27 cellular contexts compared by ENCODE assay signal in the genomic region with DNA sequence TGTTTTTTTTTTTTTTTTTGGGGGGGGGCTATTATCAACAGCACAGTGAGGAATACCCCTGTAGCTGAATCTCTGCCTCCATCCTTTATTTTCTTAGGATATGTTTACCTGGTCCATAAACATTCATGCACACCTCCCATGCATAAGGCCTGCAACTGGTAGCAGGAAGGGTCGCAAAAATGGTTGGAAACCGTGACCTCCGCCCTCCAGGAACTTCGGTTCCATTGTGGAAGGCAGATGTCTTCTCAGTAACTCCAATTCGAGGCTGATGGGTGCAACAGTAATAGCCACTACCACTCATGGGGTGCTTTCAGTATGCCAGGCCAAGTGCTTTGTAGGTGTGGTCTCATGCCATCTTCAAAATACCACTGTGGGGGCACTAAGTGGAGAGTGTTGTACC. TPM values are rescaled to one million over a fixed set of nuclear protein-coding genes. Genes with fewer than 3 reads are reported as not detected.
DNase-seq lines count a peak whose midpoint lies in the region; ATAC-seq, FAIRE-seq and TF ChIP-seq lines count a peak whose summit lies in the region.
"Had no signal": no experiment of that assay in that cellular context is flagged by ENCODE, and none has a peak within 500 bp of the region (broad histone marks: within the 10 kb centered on the region; RNA-seq: fewer than 3 reads in every experiment).

No MANE protein-coding gene starts in this region.

- in situ Hi-C loops in HepG2 (cut with HindIII; ENCODE audit: extremely low pct_ligation_motif_present, low pct_unique_long_range_greater_than_20kb), result no loop called here

- H3K9me2 ChIP-seq in OCI-LY7 (ENCODE audit: insufficient read depth, low read length), result no peaks in the 10 kb centered on the region

- H3K36me3 ChIP-seq in OCI-LY7 (ENCODE audit: insufficient read depth, low read length) (no peaks in the 10 kb centered on the region), adrenal gland (replicated peaks in 1 of 2) (no peaks in the 10 kb centered on the region), subcutaneous abdominal adipose tissue (ENCODE audit: control insufficient read depth in 5 of 5, insufficient read depth in 5 of 5, low read length in 5 of 5) (peaks cover 0 to 5% (median 2%) of the 10 kb centered on the region in 5 donors), HepG2 (replicated peaks in 1 of 2; ENCODE audit: control insufficient read depth in 1 of 2, insufficient read depth in 2 of 2, low read length in 2 of 2) (no peaks in the 10 kb centered on the region)
- H3K36me3 ChIP-seq: BLaER1 treated with 17β-estradiol and CSF1 and Interleukin-3, amounts not matched to agents 10 nM and 100 nM had no signal

- WGBS in adrenal gland, 4 donors, result 79 to 89% (median 82%) methylated on average over 5 of the region's 5 CpGs
- 94% methylated on average over 5 of the region's 5 CpGs for WGBS in HepG2 (ENCODE audit: low lambda C conversion rate)

- TF ChIP-seq POLR2A in adrenal gland (IDR thresholded peaks at IDR 0.05), result no peak
- TF ChIP-seq POLR2A in HepG2 (IDR thresholded peaks at IDR 0.05; ENCODE audit: insufficient read depth in 1 of 2, low read depth in 2 of 2, low read length in 2 of 2), result no peak

- CTCF ChIA-PET in OCI-LY7 (lab: Charles Lee; ENCODE audit: unreplicated experiment) (no interaction called here), HepG2 (lab: Yijun Ruan, JAX; ENCODE audit: low intra/inter-chr PET ratio, low total read pairs) (no interaction called here)

- ATAC-seq in effector memory CD8-positive, alpha-beta T cell (replicated peaks), result no peak
- ATAC-seq in naive thymus-derived CD8-positive, alpha-beta T cell, result no peak
- no peak for ATAC-seq in HepG2
- ATAC-seq: A549, Panc1 had no signal

- H4K20me1 ChIP-seq in OCI-LY7 (ENCODE audit: insufficient read depth, low read length) (no peaks in the 10 kb centered on the region), HepG2 (ENCODE audit: insufficient read depth, low read length) (no peaks in the 10 kb centered on the region)
- H4K20me1 ChIP-seq: BLaER1 treated with 17β-estradiol and CSF1 and Interleukin-3, amounts not matched to agents 10 nM and 100 nM had no signal

- peaks cover 14% of the 10 kb centered on the region in 2 donors for H3K4me1 Mint-ChIP-seq in effector memory CD8-positive, alpha-beta T cell (ENCODE audit: low read depth in 2 of 2)
- H3K4me1 Mint-ChIP-seq in naive thymus-derived CD8-positive, alpha-beta T cell, result peaks cover 10 to 28% (median 22%) of the 10 kb centered on the region in 4 donors

- no peaks in the 10 kb centered on the region for H3K27me3 Mint-ChIP-seq in effector memory CD8-positive, alpha-beta T cell
- H3K27me3 Mint-ChIP-seq in naive thymus-derived CD8-positive, alpha-beta T cell, result peaks cover 0 to 3% (median 0%) of the 10 kb centered on the region in 5 donors
- H3K27me3 Mint-ChIP-seq: CD4-positive, alpha-beta memory T cell had no signal

- H3K4me2 ChIP-seq in OCI-LY7 (ENCODE audit: low read length) (peak overlapping the region; percentile 82; the same call in 1 of the 2 replicates), HepG2 (ENCODE audit: low read depth, low read length) (no peak overlapping the region)

- DNase-seq in OCI-LY7 (ENCODE audit: low spot score) (no peak), adrenal gland (peak in 2 of 7 donors; percentile 12 to 45), posterior vena cava (ENCODE audit: low spot score) (peak; percentile 42), T-helper 1 cell (no peak), HepG2 (ENCODE audit: low spot score) (no peak)
- no peak for DNase-seq in effector memory CD8-positive, alpha-beta T cell
- no peak for DNase-seq in naive thymus-derived CD8-positive, alpha-beta T cell
- DNase-seq: AML-193; CD4-positive, alpha-beta memory T cell; COR-L47; DMS53; Karpas-422; NCI-H1092; NCI-H1417 treated with DMSO at 0.1 percent for 48 hours; NCI-H1694 treated with DMSO at 0.1 percent for 48 hours; NCI-H2081; NCI-H2171; NCI-H226; NCI-H510A; NCI-H69; SIG-M5 had no signal

- no peak overlapping the region for H3K4me3 Mint-ChIP-seq in effector memory CD8-positive, alpha-beta T cell
- H3K4me3 Mint-ChIP-seq in naive thymus-derived CD8-positive, alpha-beta T cell, result no peak overlapping the region

- BruUV-seq in OCI-LY7 (replicated peaks; lab: Mats Ljungman, UMichigan), result no TSS peak
- no TSS peak for BruUV-seq in HepG2 (replicated peaks; lab: Mats Ljungman, UMichigan)

- FAIRE-seq in HepG2 (lab: Jason Lieb, UNC), result no peak
- FAIRE-seq: A549, GM18507, H54 had no signal

- H3K79me2 ChIP-seq in OCI-LY7 (ENCODE audit: insufficient read depth, low read depth, low read length), result peaks cover 19% of the 10 kb centered on the region; the same call in 1 of the 2 replicates
- peaks cover 2% of the 10 kb centered on the region for H3K79me2 ChIP-seq in HepG2 (ENCODE audit: insufficient read depth, low read length)

- intact Hi-C loops in OCI-LY7 (cut with micrococcal nuclease; ENCODE audit: unreplicated experiment) (no loop called here), adrenal gland (cut with DNase I) (no loop called here), posterior vena cava (cut with DNase I) (no loop called here), HepG2 (cut with micrococcal nuclease; ENCODE audit: unreplicated experiment) (no loop called here)

- H3K9ac ChIP-seq in subcutaneous abdominal adipose tissue (ENCODE audit: low read length in 5 of 5) (peak overlapping the region in 4 of 5 donors; percentile 2 to 66 (median 32)), HepG2 (ENCODE audit: insufficient read depth, low read depth, low read length) (no peak overlapping the region)
- H3K9ac ChIP-seq: BLaER1 treated with 17β-estradiol and CSF1 and Interleukin-3, amounts not matched to agents 10 nM and 100 nM had no signal

- H3K36me3 Mint-ChIP-seq in effector memory CD8-positive, alpha-beta T cell (ENCODE audit: insufficient read depth), result peaks cover 11% of the 10 kb centered on the region
- no peaks in the 10 kb centered on the region for H3K36me3 Mint-ChIP-seq in naive thymus-derived CD8-positive, alpha-beta T cell
- H3K36me3 Mint-ChIP-seq: CD4-positive, alpha-beta memory T cell had no signal

- TF ChIP-seq EP300 in HepG2 (IDR thresholded peaks at IDR 0.05; ENCODE audit: low read depth in 2 of 2, low read length in 2 of 2) (no peak), HepG2 (CRISPR knock-in tag; IDR thresholded peaks at IDR 0.05; ENCODE audit: borderline replicate concordance) (no peak)

- no peak overlapping the region for H3K27ac Mint-ChIP-seq in effector memory CD8-positive, alpha-beta T cell
- H3K27ac Mint-ChIP-seq in naive thymus-derived CD8-positive, alpha-beta T cell, result no peak overlapping the region

- no peak overlapping the region for H3K4me3 ChIP-seq in OCI-LY7 (ENCODE audit: low read depth, low read length, poor library complexity, severe bottlenecking)
- peak overlapping the region in 1 of 4 donors; percentile 68 for H3K4me3 ChIP-seq in adrenal gland
- peak overlapping the region; percentile 76 to 87 (median 84) for H3K4me3 ChIP-seq in subcutaneous abdominal adipose tissue (ENCODE audit: low read depth in 1 of 5, low read length in 5 of 5)
- no peak overlapping the region for H3K4me3 ChIP-seq in HepG2 (replicated peaks in 1 of 3; ENCODE audit: insufficient read depth in 1 of 3, low read depth in 2 of 3, low read length in 3 of 3)
- H3K4me3 ChIP-seq: A549; BLaER1 treated with 17β-estradiol and CSF1 and Interleukin-3, amounts not matched to agents 10 nM and 100 nM had no signal

- H3K27me3 ChIP-seq in adrenal gland, result no peaks in the 10 kb centered on the region
- no peaks in the 10 kb centered on the region for H3K27me3 ChIP-seq in subcutaneous abdominal adipose tissue (ENCODE audit: control insufficient read depth in 5 of 5, insufficient read depth in 4 of 5, low read length in 5 of 5)
- no peaks in the 10 kb centered on the region for H3K27me3 ChIP-seq in HepG2 (ENCODE audit: control insufficient read depth in 1 of 2, insufficient read depth in 2 of 2, low read length in 2 of 2)

- TF ChIP-seq RAD21 in HepG2 (CRISPR knock-in tag; IDR thresholded peaks at IDR 0.05), result no peak

- no peaks in the 10 kb centered on the region for H3K9me3 Mint-ChIP-seq in effector memory CD8-positive, alpha-beta T cell
- no peaks in the 10 kb centered on the region for H3K9me3 Mint-ChIP-seq in naive thymus-derived CD8-positive, alpha-beta T cell
- H3K9me3 Mint-ChIP-seq: CD4-positive, alpha-beta memory T cell had no signal

- no peak for TF ChIP-seq CTCF in OCI-LY7 (conservative IDR thresholded peaks at IDR 0.05; ENCODE audit: low read length)
- TF ChIP-seq CTCF in adrenal gland (IDR thresholded peaks at IDR 0.05), result no peak
- TF ChIP-seq CTCF in HepG2 (CRISPR knock-in tag; IDR thresholded peaks at IDR 0.05), result no peak

- H3K9me3 ChIP-seq in OCI-LY7 (ENCODE audit: low read length), result no peaks in the 10 kb centered on the region
- H3K9me3 ChIP-seq in adrenal gland (replicated peaks in 1 of 3), result no peaks in the 10 kb centered on the region
- H3K9me3 ChIP-seq in subcutaneous abdominal adipose tissue (ENCODE audit: control insufficient read depth in 5 of 5, low read length in 5 of 5), result no peaks in the 10 kb centered on the region
- H3K9me3 ChIP-seq in HepG2 (ENCODE audit: low read length), result no peaks in the 10 kb centered on the region
- H3K9me3 ChIP-seq: A549; BLaER1 treated with 17β-estradiol and CSF1 and Interleukin-3, amounts not matched to agents 10 nM and 100 nM had no signal

- POLR2A ChIA-PET in OCI-LY7 (lab: Charles Lee) (interaction anchor here (0.7 to 0.8 kb wide), 2 partner anchors 10 to 191 kb away, joined by 3 read pairs; no protein-coding TSS in a partner anchor), HepG2 (lab: Yijun Ruan, JAX) (no interaction called here)
- POLR2A ChIA-PET in naive thymus-derived CD8-positive, alpha-beta T cell (lab: Charles Lee), result interaction anchor here (0.7 kb wide), 1 partner anchor 87 kb away, joined by 4 read pairs; no protein-coding TSS in a partner anchor

- H2AFZ ChIP-seq in OCI-LY7 (ENCODE audit: low read length) (no peak overlapping the region), HepG2 (ENCODE audit: low read length) (no peak overlapping the region)

- H3K4me1 ChIP-seq in OCI-LY7 (ENCODE audit: insufficient read depth, low read length, poor library complexity, severe bottlenecking) (peaks cover 35% of the 10 kb centered on the region), adrenal gland (replicated peaks in 1 of 2) (peaks cover 44 to 67% of the 10 kb centered on the region in 2 donors), subcutaneous abdominal adipose tissue (ENCODE audit: control insufficient read depth in 5 of 5, insufficient read depth in 5 of 5, low read length in 5 of 5) (peaks cover 11 to 89% (median 82%) of the 10 kb centered on the region in 5 donors), HepG2 (ENCODE audit: insufficient read depth, low read length) (peaks cover 33% of the 10 kb centered on the region)

- H3K27ac ChIP-seq in OCI-LY7 (ENCODE audit: low read depth, low read length, poor library complexity, severe bottlenecking), result no peak overlapping the region
- H3K27ac ChIP-seq in adrenal gland, result peak overlapping the region in 3 of 5 donors; percentile 84 to 95 (median 85)
- peak overlapping the region; percentile 97 for H3K27ac ChIP-seq in subcutaneous abdominal adipose tissue (ENCODE audit: low read depth, low read length)
- no peak overlapping the region for H3K27ac ChIP-seq in HepG2 (ENCODE audit: extremely low read length, insufficient read depth, low read length)
- H3K27ac ChIP-seq: A549 had no signal

RNA-seq across cellular contexts. Expression of gene ACACB, which starts 40.2 kb away (rescaled TPM):
- 19.7 and 25.6 TPM in 2 replicates for total RNA-seq in OCI-LY7 (2014; rRNA removed; shearing (Covaris generic))
- total RNA-seq in OCI-LY7 (2022) (45.1 and 46.2 TPM in 2 replicates), adrenal gland (100 to 1,000 TPM in 2 of 8 donors, 10 to 100 TPM in 6; 41.1 to 143 (median 74.0) TPM), posterior vena cava (10 to 100 TPM; 29.4 to 49.7 TPM), HepG2 (2016; rRNA removed; fragmentation: Illumina TruSeq; extraction: Trizol) (6.0 and 8.6 TPM in 2 replicates)
- polyA plus RNA-seq in adrenal gland (10 to 100 TPM; 35.5 to 87.0 (median 47.5) TPM), HepG2 (2011; rRNA removed) (6.2 and 6.4 TPM in 2 replicates)
- total RNA-seq in naive thymus-derived CD8-positive, alpha-beta T cell, result 10 to 100 TPM; 40.4 to 43.3 TPM
- polyA plus RNA-seq in naive thymus-derived CD8-positive, alpha-beta T cell, result 1 to 10 TPM; 1.1 to 3.9 (median 2.9) TPM
- 3.7 and 5.2 TPM in 2 replicates for total RNA-seq in HepG2 (2016; cell fraction: cytosol; rRNA removed; fragmentation: Illumina TruSeq; extraction: Trizol; ENCODE audit: low read depth)
- total RNA-seq in HepG2 (2016; cell fraction: insoluble cytoplasmic fraction; rRNA removed; fragmentation: Illumina TruSeq; extraction: Trizol), result 4.7 and 10.3 TPM in 2 replicates
- 4.2 and 5.9 TPM in 2 replicates for total RNA-seq in HepG2 (2016; cell fraction: membrane; rRNA removed; fragmentation: Illumina TruSeq; extraction: Trizol)
- total RNA-seq in HepG2 (2016; cell fraction: nucleus; rRNA removed; fragmentation: Illumina TruSeq; extraction: Trizol), result 14.3 and 17.9 TPM in 2 replicates
- polyA plus RNA-seq in HepG2 (2011; cell fraction: cytosol; rRNA removed), result 3.4 and 4.6 TPM in 2 replicates
- 18.8 and 19.2 TPM in 2 replicates for polyA plus RNA-seq in HepG2 (2011; cell fraction: nucleus; rRNA removed)
- 4.3 and 4.9 TPM in 2 replicates for polyA plus RNA-seq in HepG2 (2012)
- 0.51 TPM in 2 replicates for polyA plus RNA-seq in HepG2 (2016; cell fraction: cytosol; fragmentation: Illumina TruSeq; extraction: Trizol; ENCODE audit: low read depth)
- 3.6 and 4.3 TPM in 2 replicates for polyA plus RNA-seq in HepG2 (2016; cell fraction: insoluble cytoplasmic fraction; fragmentation: Illumina TruSeq; extraction: Trizol; ENCODE audit: low read depth)
- polyA plus RNA-seq in HepG2 (2016; cell fraction: membrane; fragmentation: Illumina TruSeq; extraction: Trizol; ENCODE audit: low read depth), result 1.0 and 1.2 TPM in 2 replicates
- 18.5 and 20.2 TPM in 2 replicates for polyA plus RNA-seq in HepG2 (2016; cell fraction: nucleus; fragmentation: Illumina TruSeq; extraction: Trizol; ENCODE audit: insufficient read depth, low read depth)
- polyA minus RNA-seq in HepG2 (2011; rRNA and poly(A)+ RNA removed; ENCODE audit: low replicate concordance), result 24.1 and 29.2 TPM in 2 replicates
- 5.0 and 5.1 TPM in 2 replicates for polyA minus RNA-seq in HepG2 (2011; cell fraction: cytosol; rRNA and poly(A)+ RNA removed)
- 23.6 and 44.9 TPM in 2 replicates for polyA minus RNA-seq in HepG2 (2011; cell fraction: nucleus; rRNA and poly(A)+ RNA removed)

RNA-seq across cellular contexts. Expression of gene UNG, which starts 59.2 kb away (rescaled TPM):
- 50.7 and 60.6 TPM in 2 replicates for total RNA-seq in OCI-LY7 (2014; rRNA removed; shearing (Covaris generic))
- total RNA-seq in OCI-LY7 (2022) (84.1 and 85.0 TPM in 2 replicates), adrenal gland (100 to 1,000 TPM in 3 of 8 donors, 10 to 100 TPM in 5; 55.9 to 135 (median 84.0) TPM), posterior vena cava (10 to 100 TPM; 10.3 to 11.1 TPM), HepG2 (2016; rRNA removed; fragmentation: Illumina TruSeq; extraction: Trizol) (114 and 144 TPM in 2 replicates)
- polyA plus RNA-seq in adrenal gland (10 to 100 TPM; 52.5 to 74.2 (median 68.7) TPM), HepG2 (2011; rRNA removed) (20.5 and 23.3 TPM in 2 replicates)
- total RNA-seq in naive thymus-derived CD8-positive, alpha-beta T cell, result 10 to 100 TPM; 13.6 to 15.0 TPM
- polyA plus RNA-seq in naive thymus-derived CD8-positive, alpha-beta T cell, result 10 to 100 TPM; 21.0 to 26.8 (median 24.0) TPM
- 14.1 and 15.1 TPM in 2 replicates for total RNA-seq in HepG2 (2016; cell fraction: cytosol; rRNA removed; fragmentation: Illumina TruSeq; extraction: Trizol; ENCODE audit: low read depth)
- 113 and 144 TPM in 2 replicates for total RNA-seq in HepG2 (2016; cell fraction: insoluble cytoplasmic fraction; rRNA removed; fragmentation: Illumina TruSeq; extraction: Trizol)
- total RNA-seq in HepG2 (2016; cell fraction: membrane; rRNA removed; fragmentation: Illumina TruSeq; extraction: Trizol), result 42.9 and 44.0 TPM in 2 replicates
- 46.7 and 49.9 TPM in 2 replicates for total RNA-seq in HepG2 (2016; cell fraction: nucleus; rRNA removed; fragmentation: Illumina TruSeq; extraction: Trizol)
- polyA plus RNA-seq in HepG2 (2011; cell fraction: cytosol; rRNA removed), result 18.8 and 19.2 TPM in 2 replicates
- polyA plus RNA-seq in HepG2 (2011; cell fraction: nucleus; rRNA removed), result 9.4 and 9.6 TPM in 2 replicates
- polyA plus RNA-seq in HepG2 (2012), result 24.4 and 35.2 TPM in 2 replicates
- 11.6 and 12.8 TPM in 2 replicates for polyA plus RNA-seq in HepG2 (2016; cell fraction: cytosol; fragmentation: Illumina TruSeq; extraction: Trizol; ENCODE audit: low read depth)
- 144 TPM in 2 replicates for polyA plus RNA-seq in HepG2 (2016; cell fraction: insoluble cytoplasmic fraction; fragmentation: Illumina TruSeq; extraction: Trizol; ENCODE audit: low read depth)
- 28.5 and 28.6 TPM in 2 replicates for polyA plus RNA-seq in HepG2 (2016; cell fraction: membrane; fragmentation: Illumina TruSeq; extraction: Trizol; ENCODE audit: low read depth)
- 65.0 and 67.4 TPM in 2 replicates for polyA plus RNA-seq in HepG2 (2016; cell fraction: nucleus; fragmentation: Illumina TruSeq; extraction: Trizol; ENCODE audit: insufficient read depth, low read depth)
- 11.1 and 15.9 TPM in 2 replicates for polyA minus RNA-seq in HepG2 (2011; rRNA and poly(A)+ RNA removed; ENCODE audit: low replicate concordance)
- 11.2 and 14.4 TPM in 2 replicates for polyA minus RNA-seq in HepG2 (2011; cell fraction: cytosol; rRNA and poly(A)+ RNA removed)
- polyA minus RNA-seq in HepG2 (2011; cell fraction: nucleus; rRNA and poly(A)+ RNA removed), result 6.8 and 7.1 TPM in 2 replicates

Comparison
In these comparisons a context has a peak if more than half of its experiments do, and no peak if none do; other contexts are left out.
1. H3K27ac ChIP-seq: peak in adrenal gland (3 of 5) and subcutaneous abdominal adipose tissue (single experiment); none in OCI-LY7 (single experiment) and HepG2 (single experiment).
2. H3K4me3 ChIP-seq: peak in subcutaneous abdominal adipose tissue (5 of 5); none in OCI-LY7 (single experiment) and HepG2 (0 of 3).